ENCODE assay signal across 12 cellular contexts in the genomic region with DNA sequence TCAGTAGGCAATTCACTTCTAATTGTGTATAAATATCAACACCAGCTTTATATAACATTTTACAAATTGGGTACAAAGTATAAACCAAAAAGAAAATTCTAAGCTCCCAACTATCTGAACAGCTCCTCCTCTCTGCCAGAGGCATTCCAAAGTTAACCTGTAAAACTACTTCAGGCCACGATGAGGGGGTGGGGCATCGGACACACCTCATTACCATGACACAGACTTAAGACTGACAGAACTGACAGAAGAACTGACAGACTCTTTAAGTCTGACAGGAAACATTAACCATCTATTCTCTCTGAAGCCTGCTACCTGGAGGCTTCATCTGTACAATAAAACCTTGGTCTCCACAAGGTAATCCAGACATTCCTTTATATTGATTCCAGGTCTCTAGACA. TPM values are rescaled to one million over a fixed set of nuclear protein-coding genes. Genes with fewer than 3 reads are reported as not detected.
DNase-seq lines count a peak whose midpoint lies in the region; ATAC-seq and TF ChIP-seq lines count a peak whose summit lies in the region.
"Had no signal": no experiment of that assay in that cellular context is flagged by ENCODE, and none has a peak within 500 bp of the region (broad histone marks: within the 10 kb centered on the region; RNA-seq: fewer than 3 reads in every experiment).

No MANE protein-coding gene starts in this region.

- no peak overlapping the region for H2AFZ ChIP-seq in IMR-90 (replicated peaks; ENCODE audit: low read length, poor library complexity)

- H3K9me3 ChIP-seq in IMR-90 (ENCODE audit: control insufficient read depth, insufficient read depth, low read length), result no peaks in the 10 kb centered on the region
- H3K9me3 ChIP-seq in colonic mucosa, result no peaks in the 10 kb centered on the region

- H3K56ac ChIP-seq in IMR-90 (ENCODE audit: extremely low read depth, insufficient read depth, low read length), result no peak overlapping the region

- H3K27ac Mint-ChIP-seq in naive thymus-derived CD8-positive, alpha-beta T cell, result peak overlapping the region; percentile 94 to 100 (median 98)

- no peak overlapping the region for H2BK5ac ChIP-seq in IMR-90 (ENCODE audit: low read depth, low read length, poor library complexity, severe bottlenecking)

- dilution Hi-C loops in IMR-90 (cut with HindIII; ENCODE audit: low sequenced_read_pairs, unreplicated experiment), result no loop called here

- H3K4me2 ChIP-seq in IMR-90 (ENCODE audit: low read depth, low read length), result no peak overlapping the region

- H3K9me1 ChIP-seq in IMR-90 (ENCODE audit: insufficient read depth, low read length), result peaks cover 30% of the 10 kb centered on the region

- peak overlapping the region; percentile 55 to 91 (median 86) for H3K4me3 Mint-ChIP-seq in naive thymus-derived CD8-positive, alpha-beta T cell

- BruUV-seq in IMR-90 (replicated peaks; lab: Mats Ljungman, UMichigan), result no TSS peak

- H3K4me3 ChIP-seq in IMR-90 (ENCODE audit: insufficient read depth, low read depth, low read length), result no peak overlapping the region
- H3K4me3 ChIP-seq in colonic mucosa, result no peak overlapping the region

- H2BK20ac ChIP-seq in IMR-90 (ENCODE audit: low read depth, low read length), result no peak overlapping the region

- H3K36me3 ChIP-seq in IMR-90 (ENCODE audit: control insufficient read depth, insufficient read depth, low read length), result no peaks in the 10 kb centered on the region
- H3K36me3 ChIP-seq in colonic mucosa, result no peaks in the 10 kb centered on the region

- no peak for TF ChIP-seq POLR2A in IMR-90 (IDR thresholded peaks at IDR 0.05; ENCODE audit: low read depth, low read length)

- no peak overlapping the region for H4K91ac ChIP-seq in IMR-90 (ENCODE audit: insufficient read depth, low read depth, low read length)

- H3K9ac ChIP-seq in IMR-90 (ENCODE audit: low read depth, low read length), result no peak overlapping the region
- peak overlapping the region in 1 of 2 donors; percentile 58 for H3K9ac ChIP-seq in colonic mucosa (ENCODE audit: low read depth in 2 of 2, low read length in 2 of 2)

- H2BK120ac ChIP-seq in IMR-90 (ENCODE audit: low read depth, low read length), result no peak overlapping the region

- H3K18ac ChIP-seq in IMR-90 (ENCODE audit: low read depth, low read length), result peak overlapping the region; percentile 20; the same call in 1 of the 2 replicates

- no peak overlapping the region for H3K27ac ChIP-seq in IMR-90 (ENCODE audit: insufficient read depth, low read length)
- peak overlapping the region; percentile 83 for H3K27ac ChIP-seq in colonic mucosa

- H3K9me3 Mint-ChIP-seq in naive thymus-derived CD8-positive, alpha-beta T cell, result no peaks in the 10 kb centered on the region

- peaks cover 0 to 8% (median 0%) of the 10 kb centered on the region in 3 donors for H3K36me3 Mint-ChIP-seq in naive thymus-derived CD8-positive, alpha-beta T cell

- no peak overlapping the region for H4K5ac ChIP-seq in IMR-90 (ENCODE audit: low read depth, low read length)

- intact Hi-C loops in IMR-90 (cut with micrococcal nuclease) (no loop called here), colonic mucosa (cut with DNase I) (no loop called here)

- no peak overlapping the region for H4K8ac ChIP-seq in IMR-90 (ENCODE audit: low read depth in 2 of 2, low read length in 2 of 2)

- TF ChIP-seq RAD21 in IMR-90 (IDR thresholded peaks at IDR 0.05; ENCODE audit: low read length), result no peak

- H3K27me3 ChIP-seq in IMR-90 (ENCODE audit: control insufficient read depth, insufficient read depth, low read length) (no peaks in the 10 kb centered on the region), colonic mucosa (no peaks in the 10 kb centered on the region)

- DNase-seq in ACHN, result peak; percentile 52
- no peak for DNase-seq in IMR-90
- DNase-seq in colonic mucosa, result peak; percentile 76
- DNase-seq in naive thymus-derived CD8-positive, alpha-beta T cell, result peak in 3 of 10 donors; percentile 37 to 43 (median 40)
- DNase-seq in AG08396 (ENCODE audit: low spot score), result no peak
- no peak for DNase-seq in 8988T
- DNase-seq: amniotic stem cell; EL; RPMI8226; stimulated activated CD4-positive, alpha-beta T cell treated with anti-CD3 and anti-CD28 coated beads, Interleukin-4, amount 100 ng/mL, for 1 hour had no signal

- H2AK5ac ChIP-seq in IMR-90 (ENCODE audit: low read depth, low read length), result no peak overlapping the region; the same call in 1 of the 2 replicates

- TF ChIP-seq CTCF in IMR-90 (conservative IDR thresholded peaks at IDR 0.05; ENCODE audit: low read depth, low read length) (no peak), colonic mucosa (IDR thresholded peaks at IDR 0.05) (peak; percentile 14)

- no peak overlapping the region for H2AK9ac ChIP-seq in IMR-90 (replicated peaks; ENCODE audit: low read depth, low read length, poor library complexity)

- H2BK15ac ChIP-seq in IMR-90 (ENCODE audit: low read depth, low read length), result no peak overlapping the region

- in situ Hi-C loops in ACHN (cut with HindIII; ENCODE audit: low pct_ligation_motif_present, low pct_unique_long_range_greater_than_20kb, low sequenced_read_pairs) (no loop called here), IMR-90 (cut with MboI; ENCODE audit: low sequenced_read_pairs) (no loop called here)

- POLR2A ChIA-PET in IMR-90 (lab: Charles Lee; ENCODE audit: unreplicated experiment), result no interaction called here
- POLR2A ChIA-PET in naive thymus-derived CD8-positive, alpha-beta T cell (lab: Charles Lee), result interaction anchor here (0.7 to 6.7 kb wide), 3 partner anchors 11 to 47 kb away, joined by 3 to 97 read pairs (median 3); a partner anchor contains a TSS

- H4K20me1 ChIP-seq in IMR-90 (ENCODE audit: insufficient read depth, low read length), result peaks cover 36% of the 10 kb centered on the region; the same call in 1 of the 2 replicates

- H3K79me1 ChIP-seq in IMR-90 (ENCODE audit: low read depth in 1 of 2, low read length in 2 of 2), result peaks cover 22 to 64% of the 10 kb centered on the region in 2 experiments

- 69% methylated on average over 2 of the region's 2 CpGs; no CpG with 5 or more reads in 1 of the 2 experiments for WGBS in IMR-90 (ENCODE audit: extremely low coverage in 2 of 2, insufficient read length in 1 of 2), 2 experiments

- H3K4me1 Mint-ChIP-seq in naive thymus-derived CD8-positive, alpha-beta T cell, result peaks cover 55 to 98% (median 96%) of the 10 kb centered on the region in 4 donors

- H3K4me1 ChIP-seq in IMR-90 (ENCODE audit: control insufficient read depth, insufficient read depth, low read length) (peaks cover 24% of the 10 kb centered on the region), colonic mucosa (peaks cover 33% of the 10 kb centered on the region)

- no peak overlapping the region for H3K4ac ChIP-seq in IMR-90 (ENCODE audit: low read depth, low read length)

- no peak overlapping the region for H3K14ac ChIP-seq in IMR-90 (replicated peaks; ENCODE audit: low read depth, low read length)

- H3K23ac ChIP-seq in IMR-90 (ENCODE audit: low read depth, low read length), result no peak overlapping the region

- CTCF ChIA-PET in IMR-90 (lab: Yijun Ruan, JAX), result no interaction called here

- peaks cover 0 to 1% (median 0%) of the 10 kb centered on the region in 5 donors for H3K27me3 Mint-ChIP-seq in naive thymus-derived CD8-positive, alpha-beta T cell

- ATAC-seq in IMR-90 (ENCODE audit: low read depth) (no peak), HG02623 (IDR thresholded peaks at IDR 0.05; ENCODE audit: unreplicated experiment) (no peak), HG02610 (IDR thresholded peaks at IDR 0.05; ENCODE audit: unreplicated experiment) (no peak)
- no peak for ATAC-seq in naive thymus-derived CD8-positive, alpha-beta T cell

TF ChIP-seq in IMR-90, 13 proteins besides CTCF, POLR2A, EP300 and RAD21:
- TF ChIP-seq BHLHE40 (IDR thresholded peaks at IDR 0.05; ENCODE audit: low read depth, low read length) (no peak), MAZ (IDR thresholded peaks at IDR 0.05; ENCODE audit: borderline replicate concordance, low read depth, low read length) (no peak), RCOR1 (IDR thresholded peaks at IDR 0.05; ENCODE audit: insufficient replicate concordance, low read length) (no peak), RFX5 (IDR thresholded peaks at IDR 0.05; ENCODE audit: low read depth, low read length) (no peak)
- TF ChIP-seq, protein P1, sequence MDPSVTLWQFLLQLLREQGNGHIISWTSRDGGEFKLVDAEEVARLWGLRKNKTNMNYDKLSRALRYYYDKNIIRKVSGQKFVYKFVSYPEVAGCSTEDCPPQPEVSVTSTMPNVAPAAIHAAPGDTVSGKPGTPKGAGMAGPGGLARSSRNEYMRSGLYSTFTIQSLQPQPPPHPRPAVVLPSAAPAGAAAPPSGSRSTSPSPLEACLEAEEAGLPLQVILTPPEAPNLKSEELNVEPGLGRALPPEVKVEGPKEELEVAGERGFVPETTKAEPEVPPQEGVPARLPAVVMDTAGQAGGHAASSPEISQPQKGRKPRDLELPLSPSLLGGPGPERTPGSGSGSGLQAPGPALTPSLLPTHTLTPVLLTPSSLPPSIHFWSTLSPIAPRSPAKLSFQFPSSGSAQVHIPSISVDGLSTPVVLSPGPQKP (IDR thresholded peaks at IDR 0.05; ENCODE audit: borderline replicate concordance, low read depth, low read length), result no peak

RNA-seq across cellular contexts. Expression of a gene that starts 12.3 kb away (rescaled TPM):
- total RNA-seq in IMR-90 (2012; rRNA removed) (64.4 and 69.9 TPM in 2 replicates), colonic mucosa (100 to 1,000 TPM in 1 of 2 donors, 10 to 100 TPM in 1; 57.5 to 105 TPM)
- 23.7 and 26.7 TPM in 2 replicates for polyA plus RNA-seq in IMR-90 (2012; rRNA removed)
- polyA plus RNA-seq in IMR-90 (2012; cell fraction: cytosol; rRNA removed), result 7.2 and 17.1 TPM in 2 replicates
- polyA plus RNA-seq in IMR-90 (2012; cell fraction: nucleus; rRNA removed; ENCODE audit: low replicate concordance), result 19.8 and 30.4 TPM in 2 replicates
- 100 to 1,000 TPM; 101 to 105 TPM for total RNA-seq in naive thymus-derived CD8-positive, alpha-beta T cell
- polyA plus RNA-seq in naive thymus-derived CD8-positive, alpha-beta T cell, result 10 to 100 TPM; 58.6 to 93.3 (median 79.8) TPM

RNA-seq across cellular contexts. Expression of a gene that starts 39.4 kb away (rescaled TPM):
- total RNA-seq in IMR-90 (2012; rRNA removed) (3.9 and 4.5 TPM in 2 replicates), colonic mucosa (10 to 100 TPM; 16.4 to 21.8 TPM)
- 11.5 and 14.4 TPM in 2 replicates for polyA plus RNA-seq in IMR-90 (2012; rRNA removed)
- polyA plus RNA-seq in IMR-90 (2012; cell fraction: cytosol; rRNA removed), result 11.2 and 11.9 TPM in 2 replicates
- polyA plus RNA-seq in IMR-90 (2012; cell fraction: nucleus; rRNA removed; ENCODE audit: low replicate concordance), result 34.1 and 83.0 TPM in 2 replicates
- 10 to 100 TPM; 16.3 to 19.0 TPM for total RNA-seq in naive thymus-derived CD8-positive, alpha-beta T cell
- 10 to 100 TPM; 14.1 to 22.1 (median 19.8) TPM for polyA plus RNA-seq in naive thymus-derived CD8-positive, alpha-beta T cell

Comparison
In these comparisons a context has a peak if more than half of its experiments do, and no peak if none do; other contexts are left out.
1. DNase-seq: peak in ACHN (single experiment) and colonic mucosa (single experiment); none in IMR-90 (single experiment), AG08396 (single experiment) and 8988T (single experiment).